ENCODE assay signal across 8 cellular contexts in the genomic region with DNA sequence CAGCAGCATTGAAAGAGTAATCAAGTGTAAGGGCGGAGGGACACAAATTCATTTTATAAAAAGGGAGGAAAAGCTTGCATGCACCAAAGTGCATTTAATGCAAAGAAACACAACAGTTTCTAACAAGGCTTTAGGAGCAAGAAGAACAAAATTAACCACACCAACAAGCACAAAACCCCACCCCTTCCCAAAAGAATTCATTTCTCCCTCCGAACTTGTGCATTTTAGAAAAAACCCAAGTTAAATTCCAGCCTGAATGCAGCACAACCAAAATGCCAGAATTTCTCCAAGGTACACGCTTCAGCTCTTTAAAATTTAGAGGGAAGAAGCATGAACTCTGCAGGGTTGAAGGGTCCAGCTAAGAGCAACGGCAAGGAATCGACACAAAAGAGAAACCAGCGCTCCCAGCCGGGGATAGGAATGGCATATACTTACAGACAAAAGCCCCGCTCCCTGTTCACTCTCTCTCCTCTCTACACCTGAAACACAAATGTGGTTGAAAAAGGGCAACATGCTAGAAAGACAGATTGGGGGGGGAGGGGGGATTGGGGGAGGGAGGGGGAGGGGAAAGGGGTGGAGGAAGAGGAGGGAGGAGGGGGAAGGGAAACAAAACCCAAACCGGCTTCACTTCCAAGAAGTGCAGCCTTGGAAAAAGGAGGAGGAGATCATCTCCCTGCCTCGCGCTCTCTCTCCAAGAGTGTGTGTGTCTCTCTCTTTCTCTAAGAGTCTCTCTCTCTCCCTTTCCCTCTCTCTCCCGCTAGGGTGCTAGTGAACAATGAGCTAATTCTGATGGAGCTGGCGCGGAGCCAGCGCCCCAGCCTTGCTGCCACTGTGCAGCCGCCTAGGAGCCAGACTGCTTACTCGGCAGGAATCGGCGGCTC. TPM values are rescaled to one million over a fixed set of nuclear protein-coding genes. Genes with fewer than 3 reads are reported as not detected.
A peak's percentile ranks its signal among the peaks of the same experiment; 100 is the strongest.
DNase-seq lines count a peak whose midpoint lies in the region; ATAC-seq and TF ChIP-seq lines count a peak whose summit lies in the region.

A gene with protein sequence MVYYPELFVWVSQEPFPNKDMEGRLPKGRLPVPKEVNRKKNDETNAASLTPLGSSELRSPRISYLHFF (minus strand): TSS at position 494 of the 881 bp plus-strand sequence. CDS start 1,422 bp downstream, outside the sequence.

- POLR2A ChIA-PET in SK-N-SH (lab: Yijun Ruan, JAX), result interaction anchor here (0.8 to 1.8 kb wide), 9 partner anchors 9 to 404 kb away, joined by 3 to 7 read pairs (median 5); no protein-coding TSS in a partner anchor

- H3K79me2 ChIP-seq in SK-N-SH (ENCODE audit: insufficient read depth) (peaks cover 47% of the 10 kb centered on the region), parathyroid adenoma (no peaks in the 10 kb centered on the region)

- CTCF ChIA-PET in SK-N-SH (lab: Yijun Ruan, JAX), result interaction anchor here (0.6 to 3.0 kb wide), 13 partner anchors 9 to 599 kb away, joined by 3 to 16 read pairs (median 4); no protein-coding TSS in a partner anchor

- TF ChIP-seq EP300 in SK-N-SH (IDR thresholded peaks at IDR 0.05; ENCODE audit: borderline replicate concordance in 1 of 2, low read depth in 1 of 2, low read length in 1 of 2), result peak in 1 of 2 experiments; percentile 6; a peak in 1 of 4 replicates

- no peaks in the 10 kb centered on the region for H3K9me3 ChIP-seq in SK-N-SH
- no peaks in the 10 kb centered on the region for H3K9me3 ChIP-seq in adipocyte (ENCODE audit: control insufficient read depth, low read length)
- H3K9me3 ChIP-seq in parathyroid adenoma (ENCODE audit: control insufficient read depth, low read length), result no peaks in the 10 kb centered on the region
- no peaks in the 10 kb centered on the region for H3K9me3 ChIP-seq in upper lobe of right lung

- intact Hi-C loops in cardiac septum (cut with DNase I) (loop anchor here (1.0 to 10.0 kb wide), 6 partner anchors 76 to 658 kb away; a partner anchor contains a TSS), upper lobe of right lung (cut with DNase I) (no loop called here)

- peaks cover 18% of the 10 kb centered on the region for H3F3A ChIP-seq in SK-N-SH (replicated peaks; ENCODE audit: insufficient read depth)

- H2AFZ ChIP-seq in SK-N-SH (ENCODE audit: low read depth), result peak within 1 kb of the TSS; percentile 88
- peak within 1 kb of the TSS; percentile 97 for H2AFZ ChIP-seq in parathyroid adenoma

- no peaks in the 10 kb centered on the region for H3K9me2 ChIP-seq in SK-N-SH

- peak; percentile 50 for ATAC-seq in HG02623 (IDR thresholded peaks at IDR 0.05; ENCODE audit: unreplicated experiment)
- peak; percentile 81 for ATAC-seq in upper lobe of right lung

- no peaks in the 10 kb centered on the region; the same call in 1 of the 2 replicates for H4K20me1 ChIP-seq in SK-N-SH (ENCODE audit: insufficient read depth)

- H3K27me3 ChIP-seq in SK-N-SH (ENCODE audit: insufficient read depth) (no peaks in the 10 kb centered on the region), adipocyte (replicated peaks; ENCODE audit: control insufficient read depth, insufficient read depth, low read length) (no peaks in the 10 kb centered on the region), parathyroid adenoma (ENCODE audit: control insufficient read depth, insufficient read depth, low read length) (no peaks in the 10 kb centered on the region), upper lobe of right lung (no peaks in the 10 kb centered on the region)

- TF ChIP-seq RAD21 in SK-N-SH (IDR thresholded peaks at IDR 0.05; ENCODE audit: low read length), result peak; percentile 34

- H3K36me3 ChIP-seq in SK-N-SH (replicated peaks in 1 of 2; ENCODE audit: control insufficient read depth in 1 of 2, insufficient read depth in 2 of 2, low read length in 1 of 2) (peaks cover 31 to 33% of the 10 kb centered on the region in 2 experiments), adipocyte (ENCODE audit: control insufficient read depth, insufficient read depth, low read length, severe bottlenecking) (no peaks in the 10 kb centered on the region), parathyroid adenoma (ENCODE audit: control insufficient read depth, insufficient read depth, low read length) (no peaks in the 10 kb centered on the region), upper lobe of right lung (no peaks in the 10 kb centered on the region)

- DNase-seq in GM10266 (ENCODE audit: extremely low spot score), result peak; percentile 23
- peak; percentile 95 for DNase-seq in NCI-H1048 (lab: John Stamatoyannopoulos, UW)
- DNase-seq in SK-N-SH, result no peak
- peak; percentile 95 for DNase-seq in adipocyte (ENCODE audit: low read depth)
- peak; percentile 93 for DNase-seq in cardiac septum (ENCODE audit: low spot score)
- DNase-seq in upper lobe of right lung, result peak; percentile 94

- H3K4me1 ChIP-seq in SK-N-SH (ENCODE audit: control insufficient read depth in 1 of 2, insufficient read depth in 2 of 2, low read depth in 1 of 2, low read length in 1 of 2), result peaks cover 10 to 13% of the 10 kb centered on the region in 2 experiments; a peak in 3 of 4 replicates
- peaks cover 34% of the 10 kb centered on the region for H3K4me1 ChIP-seq in adipocyte (ENCODE audit: control insufficient read depth, insufficient read depth, low read length)
- peaks cover 10% of the 10 kb centered on the region for H3K4me1 ChIP-seq in parathyroid adenoma
- peaks cover 13% of the 10 kb centered on the region for H3K4me1 ChIP-seq in upper lobe of right lung

- H3K4me2 ChIP-seq in SK-N-SH (peak within 1 kb of the TSS; percentile 89), parathyroid adenoma (ENCODE audit: low read length) (peak within 1 kb of the TSS; percentile 85)

- peak within 1 kb of the TSS; percentile 87 to 92 for H3K4me3 ChIP-seq in SK-N-SH (ENCODE audit: low read depth in 2 of 2, low read length in 1 of 2)
- H3K4me3 ChIP-seq in adipocyte (ENCODE audit: low read length), result peak within 1 kb of the TSS; percentile 95
- H3K4me3 ChIP-seq in parathyroid adenoma (ENCODE audit: low read depth, low read length), result peak within 1 kb of the TSS; percentile 70
- H3K4me3 ChIP-seq in upper lobe of right lung, result peak within 1 kb of the TSS; percentile 65

- TF ChIP-seq CTCF in GM10266 (IDR thresholded peaks at IDR 0.05; ENCODE audit: control insufficient read depth, insufficient read depth, low read depth, missing control alignments) (peak; percentile 14), SK-N-SH (IDR thresholded peaks at IDR 0.05) (peak; percentile 55), parathyroid adenoma (IDR thresholded peaks at IDR 0.05) (peak; percentile 48), upper lobe of right lung (IDR thresholded peaks at IDR 0.05) (peak; percentile 30)

- H3K27ac ChIP-seq in SK-N-SH (ENCODE audit: low read depth in 2 of 2, low read length in 1 of 2) (peak within 1 kb of the TSS; percentile 98 to 99), parathyroid adenoma (peak within 1 kb of the TSS; percentile 97), upper lobe of right lung (peak within 1 kb of the TSS; percentile 87)

- H3K9ac ChIP-seq in SK-N-SH (peak within 1 kb of the TSS; percentile 98), adipocyte (ENCODE audit: low read length) (peak within 1 kb of the TSS; percentile 93), parathyroid adenoma (peak within 1 kb of the TSS; percentile 68)

- WGBS in SK-N-SH (ENCODE audit: low lambda C conversion rate), result 2% methylated on average over 18 of the region's 19 CpGs

TF ChIP-seq in SK-N-SH, 30 proteins besides CTCF, POLR2A, EP300 and RAD21 (continues in another document):
- TF ChIP-seq RFX5 (IDR thresholded peaks at IDR 0.05; ENCODE audit: low read length), result no peak
- peak; percentile 85 for TF ChIP-seq POLR2AphosphoS5 (IDR thresholded peaks at IDR 0.05; ENCODE audit: low read depth, low read length)
- no peak for TF ChIP-seq YY1 (IDR thresholded peaks at IDR 0.05; ENCODE audit: low read depth)
- TF ChIP-seq MEF2A (IDR thresholded peaks at IDR 0.05; ENCODE audit: borderline replicate concordance, low read depth), result no peak
- no peak for TF ChIP-seq TEAD4 (IDR thresholded peaks at IDR 0.05; ENCODE audit: borderline replicate concordance, insufficient read depth)
- TF ChIP-seq, protein P1, sequence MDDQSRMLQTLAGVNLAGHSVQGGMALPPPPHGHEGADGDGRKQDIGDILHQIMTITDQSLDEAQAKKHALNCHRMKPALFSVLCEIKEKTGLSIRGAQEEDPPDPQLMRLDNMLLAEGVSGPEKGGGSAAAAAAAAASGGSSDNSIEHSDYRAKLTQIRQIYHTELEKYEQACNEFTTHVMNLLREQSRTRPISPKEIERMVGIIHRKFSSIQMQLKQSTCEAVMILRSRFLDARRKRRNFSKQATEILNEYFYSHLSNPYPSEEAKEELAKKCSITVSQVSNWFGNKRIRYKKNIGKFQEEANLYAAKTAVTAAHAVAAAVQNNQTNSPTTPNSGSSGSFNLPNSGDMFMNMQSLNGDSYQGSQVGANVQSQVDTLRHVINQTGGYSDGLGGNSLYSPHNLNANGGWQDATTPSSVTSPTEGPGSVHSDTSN (IDR thresholded peaks at IDR 0.05), result peak; percentile 23; the same call in 1 of the 2 replicates
- no peak for TF ChIP-seq RCOR1 (IDR thresholded peaks at IDR 0.05; ENCODE audit: low read length)
- no peak for TF ChIP-seq NRF1 (IDR thresholded peaks at IDR 0.05; ENCODE audit: low read depth, low read length)
- TF ChIP-seq, protein P2, sequence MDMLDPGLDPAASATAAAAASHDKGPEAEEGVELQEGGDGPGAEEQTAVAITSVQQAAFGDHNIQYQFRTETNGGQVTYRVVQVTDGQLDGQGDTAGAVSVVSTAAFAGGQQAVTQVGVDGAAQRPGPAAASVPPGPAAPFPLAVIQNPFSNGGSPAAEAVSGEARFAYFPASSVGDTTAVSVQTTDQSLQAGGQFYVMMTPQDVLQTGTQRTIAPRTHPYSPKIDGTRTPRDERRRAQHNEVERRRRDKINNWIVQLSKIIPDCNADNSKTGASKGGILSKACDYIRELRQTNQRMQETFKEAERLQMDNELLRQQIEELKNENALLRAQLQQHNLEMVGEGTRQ (IDR thresholded peaks at IDR 0.05; ENCODE audit: borderline replicate concordance, low read depth, low read length), result no peak
- TF ChIP-seq, protein P3, sequence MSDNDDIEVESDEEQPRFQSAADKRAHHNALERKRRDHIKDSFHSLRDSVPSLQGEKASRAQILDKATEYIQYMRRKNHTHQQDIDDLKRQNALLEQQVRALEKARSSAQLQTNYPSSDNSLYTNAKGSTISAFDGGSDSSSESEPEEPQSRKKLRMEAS (IDR thresholded peaks at IDR 0.05; ENCODE audit: low read depth), result peak; percentile 56; the same call in 1 of the 2 replicates
- no peak; the same call in 1 of the 2 replicates for TF ChIP-seq TCF12 (IDR thresholded peaks at IDR 0.05)
- no peak for TF ChIP-seq ELF1 (IDR thresholded peaks at IDR 0.05)
- no peak for TF ChIP-seq FOXM1 (IDR thresholded peaks at IDR 0.05; ENCODE audit: low read depth)
- no peak; the same call in 1 of the 2 replicates for TF ChIP-seq RXRA (IDR thresholded peaks at IDR 0.05; ENCODE audit: borderline replicate concordance, low read depth)
- TF ChIP-seq MXI1 (IDR thresholded peaks at IDR 0.05; ENCODE audit: low read depth, low read length), result no peak; the same call in 1 of the 2 replicates

RNA-seq across cellular contexts. Expression of the gene that starts here (rescaled TPM):
- polyA plus RNA-seq in SK-N-SH (2012; rRNA removed), result 94.4 and 143 TPM in 2 replicates
- 140 and 180 TPM in 2 replicates for polyA plus RNA-seq in SK-N-SH (2012; cell fraction: cytosol; rRNA removed)
- 72.8 and 166 TPM in 2 replicates for polyA plus RNA-seq in SK-N-SH (2012; cell fraction: nucleus; rRNA removed)
- total RNA-seq in cardiac septum (24.1 TPM), upper lobe of right lung (19.3 TPM)
